Comparison of ENCODE assay signal across 20 cellular contexts in genomic region chr9:100170556-100170955, GRCh38.
DNase-seq lines count a peak whose midpoint lies in the region; ATAC-seq and TF ChIP-seq lines count a peak whose summit lies in the region.
"Had no signal": no experiment of that assay in that cellular context is flagged by ENCODE, and none has a peak within 500 bp of the region (broad histone marks: within the 10 kb centered on the region; RNA-seq: fewer than 3 reads in every experiment).

No MANE protein-coding gene starts in this region.

- DNase-seq in EH (ENCODE audit: low read depth) (peak; percentile 72), IMR-90 (peak; percentile 26), amniotic epithelial cell (ENCODE audit: low read depth) (peak; percentile 40), mesenchymal stem cell (peak; percentile 21), COLO668 (lab: John Stamatoyannopoulos, UW; ENCODE audit: unreplicated experiment) (no peak)
- DNase-seq in activated CD4-positive, alpha-beta memory T cell treated with anti-CD3 and anti-CD28 coated beads for 36 hours: no peak
- DNase-seq: Caco-2, DMS153, Kasumi-1, NCI-H187, NCI-H226, NCI-H524 treated with DMSO at 0.1 percent for 48 hours, Peyer's patch, Right ventricle myocardium superior had no signal

- no peak overlapping the region for H2AK9ac ChIP-seq in IMR-90 (replicated peaks; ENCODE audit: low read depth, low read length, poor library complexity)

- H3K27ac ChIP-seq in IMR-90 (ENCODE audit: insufficient read depth, low read length): no peak overlapping the region
- H3K27ac ChIP-seq in mesenchymal stem cell (ENCODE audit: low read length, poor library complexity, severe bottlenecking): no peak overlapping the region
- H3K27ac ChIP-seq: Peyer's patch had no signal

- TF ChIP-seq CTCF in IMR-90 (conservative IDR thresholded peaks at IDR 0.05; ENCODE audit: low read depth, low read length): no peak

- H4K5ac ChIP-seq in IMR-90 (ENCODE audit: low read depth, low read length): no peak overlapping the region

- H3K14ac ChIP-seq in IMR-90 (replicated peaks; ENCODE audit: low read depth, low read length) (no peak overlapping the region; the same call in 1 of the 2 replicates), mesenchymal stem cell (ENCODE audit: low read length in 2 of 2) (no peak overlapping the region)

- H4K20me1 ChIP-seq in IMR-90 (ENCODE audit: insufficient read depth, low read length): no peaks in the 10 kb centered on the region

- BruUV-seq in IMR-90 (replicated peaks; lab: Mats Ljungman, UMichigan): no TSS peak

- H3K27me3 ChIP-seq in IMR-90 (ENCODE audit: control insufficient read depth, insufficient read depth, low read length): no peaks in the 10 kb centered on the region
- no peaks in the 10 kb centered on the region for H3K27me3 ChIP-seq in mesenchymal stem cell (ENCODE audit: control insufficient read depth in 1 of 2, insufficient read depth in 1 of 2, low read length in 2 of 2)
- H3K27me3 ChIP-seq: Peyer's patch had no signal

- TF ChIP-seq RAD21 in IMR-90 (IDR thresholded peaks at IDR 0.05; ENCODE audit: low read length): no peak

- peaks cover 9% of the 10 kb centered on the region for H3K9me3 Mint-ChIP-seq in activated CD4-positive, alpha-beta memory T cell treated with anti-CD3 and anti-CD28 coated beads for 36 hours

- H3K4ac ChIP-seq in IMR-90 (ENCODE audit: low read depth, low read length) (no peak overlapping the region), mesenchymal stem cell (ENCODE audit: low read depth in 1 of 2, low read length in 2 of 2) (no peak overlapping the region)

- H3K9ac ChIP-seq in IMR-90 (ENCODE audit: low read depth, low read length): no peak overlapping the region
- no peak overlapping the region for H3K9ac ChIP-seq in mesenchymal stem cell (ENCODE audit: low read length)

- no peak overlapping the region for H2BK12ac ChIP-seq in mesenchymal stem cell (ENCODE audit: low read length in 2 of 2)

- H2BK20ac ChIP-seq in IMR-90 (ENCODE audit: low read depth, low read length): 0 out of 2 replicates have a peak overlapping the region, but pooled peaks have one; percentile 1

- H3K56ac ChIP-seq in IMR-90 (ENCODE audit: extremely low read depth, insufficient read depth, low read length): no peak overlapping the region

- ATAC-seq in IMR-90 (ENCODE audit: low read depth) (peak; percentile 57), HG03457 (IDR thresholded peaks at IDR 0.05; ENCODE audit: unreplicated experiment) (no peak), GM19467 (IDR thresholded peaks at IDR 0.05; ENCODE audit: unreplicated experiment) (no peak)
- ATAC-seq: GM12878 had no signal

- H3K4me1 Mint-ChIP-seq in activated CD4-positive, alpha-beta memory T cell treated with anti-CD3 and anti-CD28 coated beads for 36 hours (ENCODE audit: low read depth): no peaks in the 10 kb centered on the region
- H3K4me1 Mint-ChIP-seq: IgD-negative memory B cell had no signal

- intact Hi-C loops in IMR-90 (cut with micrococcal nuclease): loop anchor here (10.0 kb wide), 1 partner anchor 46 kb away; no protein-coding TSS in a partner anchor
- intact Hi-C loops in activated CD4-positive, alpha-beta memory T cell treated with anti-CD3 and anti-CD28 coated beads for 36 hours (cut with micrococcal nuclease): no loop called here

- H3K4me1 ChIP-seq in IMR-90 (ENCODE audit: control insufficient read depth, insufficient read depth, low read length) (peaks cover 3% of the 10 kb centered on the region), mesenchymal stem cell (ENCODE audit: control insufficient read depth, insufficient read depth, low read depth, low read length) (peaks cover 1% of the 10 kb centered on the region)
- H3K4me1 ChIP-seq: Caco-2, Peyer's patch had no signal

- H3K4me2 ChIP-seq in IMR-90 (ENCODE audit: low read depth, low read length) (no peak overlapping the region; the same call in 1 of the 2 replicates), mesenchymal stem cell (ENCODE audit: low read length, poor library complexity, severe bottlenecking) (no peak overlapping the region)

- no peak for TF ChIP-seq POLR2A in IMR-90 (IDR thresholded peaks at IDR 0.05; ENCODE audit: low read depth, low read length)

- dilution Hi-C loops in IMR-90 (cut with HindIII; ENCODE audit: low sequenced_read_pairs, unreplicated experiment): no loop called here

- POLR2A ChIA-PET in IMR-90 (lab: Charles Lee; ENCODE audit: unreplicated experiment): no interaction called here
- POLR2A ChIA-PET in activated CD4-positive, alpha-beta memory T cell treated with anti-CD3 and anti-CD28 coated beads for 36 hours (lab: Charles Lee): no interaction called here

- H4K8ac ChIP-seq in IMR-90 (ENCODE audit: low read depth in 2 of 2, low read length in 2 of 2) (peak overlapping the region in 1 of 2 experiments; percentile 49; a peak in 1 of 4 replicates), mesenchymal stem cell (ENCODE audit: low read length) (no peak overlapping the region)

- H2BK15ac ChIP-seq in IMR-90 (ENCODE audit: low read depth, low read length): no peak overlapping the region
- no peak overlapping the region for H2BK15ac ChIP-seq in mesenchymal stem cell (ENCODE audit: low read depth, poor library complexity, severe bottlenecking)

- H2AFZ ChIP-seq in IMR-90 (replicated peaks; ENCODE audit: low read length, poor library complexity) (no peak overlapping the region), mesenchymal stem cell (ENCODE audit: low read depth, low read length) (no peak overlapping the region)

- H3K9me3 ChIP-seq in IMR-90 (ENCODE audit: control insufficient read depth, insufficient read depth, low read length) (no peaks in the 10 kb centered on the region), mesenchymal stem cell (ENCODE audit: control insufficient read depth, low read length) (peaks cover 7% of the 10 kb centered on the region)
- H3K9me3 ChIP-seq: Caco-2, Peyer's patch had no signal

- H3K27ac Mint-ChIP-seq in activated CD4-positive, alpha-beta memory T cell treated with anti-CD3 and anti-CD28 coated beads for 36 hours: no peak overlapping the region
- H3K27ac Mint-ChIP-seq: CD14-positive monocyte; IgD-negative memory B cell; T-helper 1 cell treated with Interleukin-12 subunit alpha and Interleukin-12 subunit beta and Interleukin-4 antibody, amounts not matched to agents 30 μg/mL and 1 μg/mL, for 36 hours had no signal

- CTCF ChIA-PET in IMR-90 (lab: Yijun Ruan, JAX): interaction anchor here (0.6 to 1.0 kb wide), 2 partner anchors 37 to 46 kb away, joined by 3 to 4 read pairs; no protein-coding TSS in a partner anchor
- CTCF ChIA-PET in activated CD4-positive, alpha-beta memory T cell treated with anti-CD3 and anti-CD28 coated beads for 36 hours (lab: Charles Lee): no interaction called here

- H3K9me1 ChIP-seq in IMR-90 (ENCODE audit: insufficient read depth, low read length): no peaks in the 10 kb centered on the region

- H3K4me3 ChIP-seq in IMR-90 (ENCODE audit: insufficient read depth, low read depth, low read length) (no peak overlapping the region), mesenchymal stem cell (ENCODE audit: insufficient read depth in 1 of 2, low read depth in 1 of 2, low read length in 2 of 2) (no peak overlapping the region)
- H3K4me3 ChIP-seq: GM12878, Peyer's patch had no signal

- no peaks in the 10 kb centered on the region for H3K36me3 ChIP-seq in IMR-90 (ENCODE audit: control insufficient read depth, insufficient read depth, low read length)
- H3K36me3 ChIP-seq in mesenchymal stem cell (ENCODE audit: control insufficient read depth in 1 of 2, insufficient read depth in 2 of 2, low read depth in 1 of 2, low read length in 2 of 2): peaks cover under 1 to 15% of the 10 kb centered on the region in 2 experiments
- H3K36me3 ChIP-seq: Peyer's patch had no signal

- H3K4me3 Mint-ChIP-seq in activated CD4-positive, alpha-beta memory T cell treated with anti-CD3 and anti-CD28 coated beads for 36 hours: no peak overlapping the region
- H3K4me3 Mint-ChIP-seq: CD14-positive monocyte; IgD-negative memory B cell; T-helper 1 cell treated with Interleukin-12 subunit alpha and Interleukin-12 subunit beta and Interleukin-4 antibody, amounts not matched to agents 30 μg/mL and 1 μg/mL, for 36 hours had no signal

- H2BK120ac ChIP-seq in IMR-90 (ENCODE audit: low read depth, low read length) (no peak overlapping the region), mesenchymal stem cell (ENCODE audit: low read depth, low read length) (no peak overlapping the region)

- peaks cover 0 to 4% of the 10 kb centered on the region in 2 experiments; a peak in 3 of 4 replicates for H3K79me1 ChIP-seq in IMR-90 (ENCODE audit: low read depth in 1 of 2, low read length in 2 of 2)
- peaks cover 6% of the 10 kb centered on the region for H3K79me1 ChIP-seq in mesenchymal stem cell (replicated peaks; ENCODE audit: low read length, poor library complexity, severe bottlenecking)

- peak overlapping the region; percentile 81; the same call in 1 of the 2 replicates for H3K23ac ChIP-seq in IMR-90 (ENCODE audit: low read depth, low read length)
- no peak overlapping the region for H3K23ac ChIP-seq in mesenchymal stem cell (ENCODE audit: low read length in 2 of 2)

- H4K91ac ChIP-seq in IMR-90 (ENCODE audit: insufficient read depth, low read depth, low read length) (no peak overlapping the region), mesenchymal stem cell (ENCODE audit: low read length) (no peak overlapping the region)

- in situ Hi-C loops in IMR-90 (cut with MboI; ENCODE audit: low sequenced_read_pairs): no loop called here

- H2AK5ac ChIP-seq in IMR-90 (ENCODE audit: low read depth, low read length): 0 out of 2 replicates have a peak overlapping the region, but pooled peaks have one; percentile 17
- no peak overlapping the region for H2AK5ac ChIP-seq in mesenchymal stem cell (ENCODE audit: low read length, severe bottlenecking)

- H3K27me3 Mint-ChIP-seq in activated CD4-positive, alpha-beta memory T cell treated with anti-CD3 and anti-CD28 coated beads for 36 hours: no peaks in the 10 kb centered on the region
- H3K27me3 Mint-ChIP-seq: IgD-negative memory B cell had no signal

- H2BK5ac ChIP-seq in IMR-90 (ENCODE audit: low read depth, low read length, poor library complexity, severe bottlenecking): no peak overlapping the region
- no peak overlapping the region for H2BK5ac ChIP-seq in mesenchymal stem cell (ENCODE audit: low read depth, low read length, poor library complexity, severe bottlenecking)

- H3K18ac ChIP-seq in IMR-90 (ENCODE audit: low read depth, low read length) (peak overlapping the region; percentile 62; the same call in 1 of the 2 replicates), mesenchymal stem cell (ENCODE audit: low read depth in 1 of 2, low read length in 2 of 2) (no peak overlapping the region)

- peaks cover 30% of the 10 kb centered on the region for H3K36me3 Mint-ChIP-seq in activated CD4-positive, alpha-beta memory T cell treated with anti-CD3 and anti-CD28 coated beads for 36 hours

TF ChIP-seq in IMR-90, 13 proteins besides CTCF, POLR2A, EP300 and RAD21 (continues in another document):
- no peak for TF ChIP-seq MXI1 (IDR thresholded peaks at IDR 0.05; ENCODE audit: borderline replicate concordance, low read depth, low read length)

Comparison
In these comparisons a context has a peak if more than half of its experiments do, and no peak if none do; other contexts are left out.
1. DNase-seq: peak in EH (single experiment), IMR-90 (single experiment), amniotic epithelial cell (single experiment) and mesenchymal stem cell (single experiment); none in activated CD4-positive, alpha-beta memory T cell treated with anti-CD3 and anti-CD28 coated beads for 36 hours (single experiment) and COLO668 (single experiment).